33 cellular contexts compared by ENCODE assay signal in genomic region chr7:107914834-107915233, GRCh38. TPM values are rescaled to one million over a fixed set of nuclear protein-coding genes. Genes with fewer than 3 reads are reported as not detected.
A peak's percentile ranks its signal among the peaks of the same experiment; 100 is the strongest.
DNase-seq lines count a peak whose midpoint lies in the region; ATAC-seq, FAIRE-seq and TF ChIP-seq lines count a peak whose summit lies in the region.
"Had no signal": no experiment of that assay in that cellular context is flagged by ENCODE, and none has a peak within 500 bp of the region (broad histone marks: within the 10 kb centered on the region; RNA-seq: fewer than 3 reads in every experiment).

No MANE protein-coding gene starts in this region.

- H3K36me3 ChIP-seq in neutrophil, result peaks cover 45% of the 10 kb centered on the region

- H3K36me3 Mint-ChIP-seq in activated CD8-positive, alpha-beta T cell treated with anti-CD3 and anti-CD28 coated beads for 36 hours (ENCODE audit: low read depth), result peaks cover 68% of the 10 kb centered on the region
- H3K36me3 Mint-ChIP-seq in activated CD8-positive, alpha-beta T cell treated with anti-CD3 and anti-CD28 coated beads, Interleukin-2, amount 10 ng/mL, durations not matched to agents 7 days and 5 days (ENCODE audit: low read depth), result peaks cover 73% of the 10 kb centered on the region
- H3K36me3 Mint-ChIP-seq in HFFc6 (ENCODE audit: low read depth), result peaks cover 55% of the 10 kb centered on the region
- H3K36me3 Mint-ChIP-seq in central memory CD8-positive, alpha-beta T cell (ENCODE audit: insufficient read depth), result peaks cover 70% of the 10 kb centered on the region

- no peaks in the 10 kb centered on the region for H3K27me3 Mint-ChIP-seq in activated CD8-positive, alpha-beta T cell treated with anti-CD3 and anti-CD28 coated beads for 36 hours
- no peaks in the 10 kb centered on the region for H3K27me3 Mint-ChIP-seq in activated CD8-positive, alpha-beta T cell treated with anti-CD3 and anti-CD28 coated beads, Interleukin-2, amount 10 ng/mL, durations not matched to agents 7 days and 5 days (ENCODE audit: low read depth)
- no peaks in the 10 kb centered on the region for H3K27me3 Mint-ChIP-seq in HFFc6 (ENCODE audit: insufficient read depth)
- no peaks in the 10 kb centered on the region for H3K27me3 Mint-ChIP-seq in central memory CD8-positive, alpha-beta T cell
- H3K27me3 Mint-ChIP-seq: activated CD8-positive, alpha-beta memory T cell treated with anti-CD3 and anti-CD28 coated beads, Interleukin-2, amount 10 ng/mL, durations not matched to agents 7 days and 5 days; dendritic cell treated with granulocyte-macrophage colony-stimulating factor and Interleukin-4, amounts not matched to agents 40 ng/mL and 50 ng/mL, for 4 days; naive B cell had no signal

- no peak for TF ChIP-seq CTCF in activated CD8-positive, alpha-beta T cell treated with anti-CD3 and anti-CD28 coated beads for 36 hours (IDR thresholded peaks at IDR 0.05)
- TF ChIP-seq CTCF in HFFc6 (IDR thresholded peaks at IDR 0.05) (no peak), neutrophil (IDR thresholded peaks at IDR 0.05) (no peak)

- CTCF ChIA-PET in activated CD8-positive, alpha-beta T cell treated with anti-CD3 and anti-CD28 coated beads for 36 hours (lab: Charles Lee), result no interaction called here
- CTCF ChIA-PET in activated CD8-positive, alpha-beta T cell treated with anti-CD3 and anti-CD28 coated beads, Interleukin-2, amount 10 ng/mL, durations not matched to agents 7 days and 5 days (lab: Charles Lee), result no interaction called here

- TF ChIP-seq POLR2A in H54 (IDR thresholded peaks at IDR 0.05; ENCODE audit: low read depth, low read length), result no peak

- H3K9me3 Mint-ChIP-seq in activated CD8-positive, alpha-beta T cell treated with anti-CD3 and anti-CD28 coated beads for 36 hours, result no peaks in the 10 kb centered on the region
- no peaks in the 10 kb centered on the region for H3K9me3 Mint-ChIP-seq in activated CD8-positive, alpha-beta T cell treated with anti-CD3 and anti-CD28 coated beads, Interleukin-2, amount 10 ng/mL, durations not matched to agents 7 days and 5 days (ENCODE audit: insufficient read depth)
- no peaks in the 10 kb centered on the region for H3K9me3 Mint-ChIP-seq in HFFc6
- peaks cover 5% of the 10 kb centered on the region for H3K9me3 Mint-ChIP-seq in central memory CD8-positive, alpha-beta T cell
- H3K9me3 Mint-ChIP-seq: H9 had no signal

- H3K27ac Mint-ChIP-seq in activated CD8-positive, alpha-beta T cell treated with anti-CD3 and anti-CD28 coated beads for 36 hours, result peak overlapping the region; percentile 8
- H3K27ac Mint-ChIP-seq in activated CD8-positive, alpha-beta T cell treated with anti-CD3 and anti-CD28 coated beads, Interleukin-2, amount 10 ng/mL, durations not matched to agents 7 days and 5 days, result no peak overlapping the region
- peak overlapping the region; percentile 11; the same call in 1 of the 2 replicates for H3K27ac Mint-ChIP-seq in HFFc6
- H3K27ac Mint-ChIP-seq in central memory CD8-positive, alpha-beta T cell (ENCODE audit: low read depth), result peak overlapping the region; percentile 77
- H3K27ac Mint-ChIP-seq: activated CD8-positive, alpha-beta memory T cell treated with anti-CD3 and anti-CD28 coated beads, Interleukin-2, amount 10 ng/mL, durations not matched to agents 7 days and 5 days; activated naive CD4-positive, alpha-beta T cell treated with anti-CD3 and anti-CD28 coated beads, Interleukin-2, amount 50 U/mL, for 72 hours; endodermal cell had no signal

- no peaks in the 10 kb centered on the region for H3K9me3 ChIP-seq in neutrophil
- H3K9me3 ChIP-seq: ascending aorta, BE2C, esophagus squamous epithelium, gastrocnemius medialis had no signal

- H3K27ac ChIP-seq in neutrophil, result peak overlapping the region; percentile 81
- no peak overlapping the region for H3K27ac ChIP-seq in caudate nucleus (ENCODE audit: low read depth, low read length)
- H3K27ac ChIP-seq: ascending aorta, esophagus squamous epithelium, gastrocnemius medialis, KMS-11, RWPE1 had no signal

- H3K27me3 ChIP-seq in neutrophil, result no peaks in the 10 kb centered on the region
- H3K27me3 ChIP-seq: ascending aorta, BE2C, esophagus squamous epithelium, gastrocnemius medialis had no signal

- no peak overlapping the region for H3K4me3 ChIP-seq in neutrophil (ENCODE audit: low read depth in 1 of 2, low read length in 1 of 2)
- H3K4me3 ChIP-seq: ascending aorta, esophagus squamous epithelium, gastrocnemius medialis had no signal

- peaks cover 27 to 38% of the 10 kb centered on the region in 2 experiments for H3K4me1 ChIP-seq in neutrophil (ENCODE audit: control insufficient read depth in 1 of 2, insufficient read depth in 1 of 2, low read depth in 1 of 2, low read length in 1 of 2)
- H3K4me1 ChIP-seq: ascending aorta, BE2C, gastrocnemius medialis had no signal

- no peak overlapping the region for H3K4me3 Mint-ChIP-seq in activated CD8-positive, alpha-beta T cell treated with anti-CD3 and anti-CD28 coated beads for 36 hours
- H3K4me3 Mint-ChIP-seq in activated CD8-positive, alpha-beta T cell treated with anti-CD3 and anti-CD28 coated beads, Interleukin-2, amount 10 ng/mL, durations not matched to agents 7 days and 5 days, result no peak overlapping the region
- H3K4me3 Mint-ChIP-seq in HFFc6, result no peak overlapping the region
- no peak overlapping the region for H3K4me3 Mint-ChIP-seq in central memory CD8-positive, alpha-beta T cell
- H3K4me3 Mint-ChIP-seq: activated CD8-positive, alpha-beta memory T cell treated with anti-CD3 and anti-CD28 coated beads, Interleukin-2, amount 10 ng/mL, durations not matched to agents 7 days and 5 days; dendritic cell treated with granulocyte-macrophage colony-stimulating factor and Interleukin-4, amounts not matched to agents 40 ng/mL and 50 ng/mL, for 4 days; endodermal cell; H9; naive B cell had no signal

- POLR2A ChIA-PET in activated CD8-positive, alpha-beta T cell treated with anti-CD3 and anti-CD28 coated beads for 36 hours (lab: Charles Lee), result no interaction called here
- POLR2A ChIA-PET in activated CD8-positive, alpha-beta T cell treated with anti-CD3 and anti-CD28 coated beads, Interleukin-2, amount 10 ng/mL, durations not matched to agents 7 days and 5 days (lab: Charles Lee), result no interaction called here

- no peak for ATAC-seq in activated CD8-positive, alpha-beta T cell treated with anti-CD3 and anti-CD28 coated beads for 36 hours
- ATAC-seq in activated CD8-positive, alpha-beta T cell treated with anti-CD3 and anti-CD28 coated beads, Interleukin-2, amount 10 ng/mL, durations not matched to agents 7 days and 5 days, result no peak
- ATAC-seq in central memory CD8-positive, alpha-beta T cell (replicated peaks; ENCODE audit: extremely low read depth, poor library complexity, severe bottlenecking), result no peak
- no peak for ATAC-seq in HG03457 (IDR thresholded peaks at IDR 0.05; ENCODE audit: unreplicated experiment)
- ATAC-seq: activated CD8-positive, alpha-beta memory T cell treated with anti-CD3 and anti-CD28 coated beads, Interleukin-2, amount 10 ng/mL, durations not matched to agents 7 days and 5 days; activated naive CD4-positive, alpha-beta T cell treated with anti-CD3 and anti-CD28 coated beads, Interleukin-2, amount 50 U/mL, for 72 hours; gastrocnemius medialis; left lobe of liver; SK-N-SH treated with all-trans-retinoic acid at 6 μM for 48 hours had no signal

- DNase-seq in activated CD8-positive, alpha-beta T cell treated with anti-CD3 and anti-CD28 coated beads for 36 hours, result no peak
- DNase-seq in activated CD8-positive, alpha-beta T cell treated with anti-CD3 and anti-CD28 coated beads, Interleukin-2, amount 10 ng/mL, durations not matched to agents 7 days and 5 days, result no peak
- no peak for DNase-seq in HFFc6
- DNase-seq in central memory CD8-positive, alpha-beta T cell (ENCODE audit: low spot score in 2 of 2), result no peak
- DNase-seq in H54 (ENCODE audit: insufficient read length, low spot score), result no peak
- no peak for DNase-seq in caudate nucleus (lab: John Stamatoyannopoulos, UW)
- DNase-seq: ACHN; activated CD4-positive, alpha-beta T cell treated with anti-CD3 and anti-CD28 coated beads for 48 hours; activated CD8-positive, alpha-beta memory T cell treated with anti-CD3 and anti-CD28 coated beads, Interleukin-2, amount 10 ng/mL, durations not matched to agents 7 days and 5 days; BE2C; endodermal cell; esophagus squamous epithelium; gastrocnemius medialis; GDM1; H9; MM.1S; naive B cell; NCI-H146; NCI-H446; NCI-H774; nucleus accumbens; stimulated activated CD8-positive, alpha-beta memory T cell treated with anti-CD3 and anti-CD28 coated beads, Interleukin-4, amount 100 ng/mL, for 48 hours; T-helper 2 cell; trophoblast cell had no signal

- intact Hi-C loops in activated CD8-positive, alpha-beta T cell treated with anti-CD3 and anti-CD28 coated beads for 36 hours (cut with micrococcal nuclease), result no loop called here

- FAIRE-seq in H54 (lab: Jason Lieb, UNC), result no peak

- H3K4me1 Mint-ChIP-seq in activated CD8-positive, alpha-beta T cell treated with anti-CD3 and anti-CD28 coated beads for 36 hours (ENCODE audit: low read depth), result peaks cover 26% of the 10 kb centered on the region
- peaks cover 1% of the 10 kb centered on the region for H3K4me1 Mint-ChIP-seq in activated CD8-positive, alpha-beta T cell treated with anti-CD3 and anti-CD28 coated beads, Interleukin-2, amount 10 ng/mL, durations not matched to agents 7 days and 5 days (ENCODE audit: low read depth)
- peaks cover 37% of the 10 kb centered on the region for H3K4me1 Mint-ChIP-seq in HFFc6 (ENCODE audit: low read depth)
- peaks cover 35% of the 10 kb centered on the region for H3K4me1 Mint-ChIP-seq in central memory CD8-positive, alpha-beta T cell
- H3K4me1 Mint-ChIP-seq: endodermal cell, H9 had no signal

RNA-seq across cellular contexts. Expression of gene DLD, which starts 23.9 kb away (rescaled TPM):
- total RNA-seq in activated CD8-positive, alpha-beta T cell treated with anti-CD3 and anti-CD28 coated beads for 36 hours, result 100 to 1,000 TPM in 1 of 2 experiments, 10 to 100 TPM in 1; 99.8 to 102 TPM
- total RNA-seq in activated CD8-positive, alpha-beta T cell treated with anti-CD3 and anti-CD28 coated beads, Interleukin-2, amount 10 ng/mL, durations not matched to agents 7 days and 5 days, result 10 to 100 TPM; 61.2 to 65.0 TPM
- 10 to 100 TPM; 76.8 to 87.4 (median 82.5) TPM for total RNA-seq in HFFc6 (2021; fragmentation: NEBNext Ultra II Directional; extraction: Animal tissue kit (Norgen Biotek cat#: 25700))
